In genomic region chr1:118246646-118247045, GRCh38 we compare ENCODE assay signal across 8 cellular contexts.
"Had no signal": no experiment of that assay in that cellular context is flagged by ENCODE, and none has a peak within 500 bp of the region (broad histone marks: within the 10 kb centered on the region; RNA-seq: fewer than 3 reads in every experiment).

No MANE protein-coding gene starts in this region.

- H3K9me3 Mint-ChIP-seq: HFFc6 had no signal

- DNase-seq: GOT3, H7, HFFc6, IMR-90, KG1 had no signal

- H3K36me3 ChIP-seq: HAP-1 had no signal

- H3K4me1 ChIP-seq: HAP-1 had no signal

- H3K9me3 ChIP-seq: HAP-1 had no signal

- H3K4me3 Mint-ChIP-seq: HFFc6 had no signal

- H3K27ac Mint-ChIP-seq: HFFc6 had no signal

- ATAC-seq: HCT116, K562 had no signal

- H3K4me3 ChIP-seq: HAP-1, K562 had no signal
